ENCODE assay signal across 20 cellular contexts in the genomic region with DNA sequence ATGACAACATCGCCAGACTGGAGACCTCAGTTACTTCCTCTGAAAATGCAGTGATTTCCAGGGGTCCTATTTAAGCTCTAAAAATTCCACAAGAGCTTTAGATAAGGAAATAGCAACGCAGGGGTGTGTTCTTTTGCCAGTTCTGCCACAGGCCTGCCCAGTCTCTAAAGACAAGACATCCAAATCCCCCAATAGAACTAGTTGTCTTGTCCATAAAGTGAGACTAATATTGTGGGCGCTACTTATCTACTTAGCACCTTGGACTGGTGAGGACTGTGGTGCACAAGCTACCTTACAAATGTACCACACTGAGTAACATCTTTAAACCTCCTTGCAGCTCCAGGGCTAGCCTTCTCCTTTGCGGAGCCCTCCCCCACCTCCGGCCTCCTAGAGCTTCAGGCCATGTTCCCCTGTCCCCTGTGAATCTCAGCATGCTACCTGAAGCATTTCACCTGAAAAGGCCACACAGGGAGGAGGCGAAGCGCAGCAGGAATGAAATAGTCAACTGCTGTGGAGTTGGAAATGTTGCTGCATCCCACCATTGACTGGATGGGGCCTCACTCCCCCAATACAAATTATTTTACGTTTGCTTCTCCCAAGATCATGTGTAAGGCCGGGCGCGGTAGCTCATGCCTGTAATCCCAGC. TPM values are rescaled to one million over a fixed set of nuclear protein-coding genes. Genes with fewer than 3 reads are reported as not detected.
DNase-seq lines count a peak whose midpoint lies in the region; ATAC-seq, FAIRE-seq and TF ChIP-seq lines count a peak whose summit lies in the region.
"Had no signal": no experiment of that assay in that cellular context is flagged by ENCODE, and none has a peak within 500 bp of the region (broad histone marks: within the 10 kb centered on the region; RNA-seq: fewer than 3 reads in every experiment).

No MANE protein-coding gene starts in this region.

- H3K4me2 ChIP-seq in GM23338 (peak overlapping the region; percentile 98), H1 (ENCODE audit: insufficient read depth in 1 of 2, low read depth in 2 of 2, low read length in 2 of 2) (peak overlapping the region; percentile 85 to 86)
- H3K4me2 ChIP-seq: A549, SK-N-SH had no signal

- H2BK12ac ChIP-seq in H1 (ENCODE audit: low read depth, low read length): peak overlapping the region; percentile 89

- peaks cover 3% of the 10 kb centered on the region for H3K79me1 ChIP-seq in H1 (ENCODE audit: low read depth, low read length)

- H4K8ac ChIP-seq in H1 (ENCODE audit: extremely low read depth, insufficient read depth, low read length): no peak overlapping the region

- H3K18ac ChIP-seq in H1 (ENCODE audit: extremely low read depth, low read length): peak overlapping the region; percentile 99

- POLR2A ChIA-PET in H1 (lab: Charles Lee; ENCODE audit: partially characterized antibody): interaction anchor here (0.6 to 11.9 kb wide), 30 partner anchors 9 to 419 kb away, joined by 3 to 213 read pairs (median 4); a partner anchor contains a TSS

- H3K4me3 ChIP-seq in GM23338 (peak overlapping the region; percentile 89), H1 (ENCODE audit: extremely low read depth in 1 of 4, insufficient read depth in 2 of 4, low read depth in 3 of 4, low read length in 4 of 4) (peak overlapping the region; percentile 33 to 97 (median 64); a peak in 7 of 8 replicates), tibial nerve (no peak overlapping the region)
- H3K4me3 ChIP-seq: A549 had no signal

- peak overlapping the region; percentile 9 for H4K91ac ChIP-seq in H1 (replicated peaks; ENCODE audit: insufficient read length, low read length)

- H3K14ac ChIP-seq in H1 (ENCODE audit: insufficient read length): no peak overlapping the region

- H3K36me3 Mint-ChIP-seq in GM23338 (ENCODE audit: low read depth) (peaks cover 33% of the 10 kb centered on the region), progenitor cell of endocrine pancreas (ENCODE audit: insufficient read depth) (no peaks in the 10 kb centered on the region)
- no peaks in the 10 kb centered on the region for H3K36me3 Mint-ChIP-seq in stimulated activated memory B cell treated with anti-CD40 and anti-IgM and Interleukin-4, amounts not matched to agents 10 μg/mL and 1 μg/mL and 100 μg/mL, for 72 hours

- CTCF ChIA-PET in H1 (lab: Charles Lee; ENCODE audit: partially characterized antibody): interaction anchor here (0.7 to 4.7 kb wide), 11 partner anchors 17 to 1065 kb away, joined by 3 to 26 read pairs (median 4); no protein-coding TSS in a partner anchor

- peaks cover 34% of the 10 kb centered on the region for H3F3A ChIP-seq in GM23338 (replicated peaks; ENCODE audit: low read depth)

- H3K4ac ChIP-seq in H1 (replicated peaks; ENCODE audit: insufficient read length, low read depth, low read length): peak overlapping the region; percentile 1

- H3K79me2 ChIP-seq in GM23338 (replicated peaks; ENCODE audit: insufficient read depth) (peaks cover 33% of the 10 kb centered on the region), H1 (ENCODE audit: control insufficient read depth in 1 of 2, insufficient read depth in 2 of 2, low read length in 2 of 2) (peaks cover 14 to 32% of the 10 kb centered on the region in 2 experiments)

- peak overlapping the region; percentile 13 for H4K5ac ChIP-seq in H1 (ENCODE audit: insufficient read length, low read depth, low read length)

- TF ChIP-seq CTCF in GM23338 (conservative IDR thresholded peaks at IDR 0.05; ENCODE audit: low read depth in 2 of 2) (no peak), H1 (IDR thresholded peaks at IDR 0.05; ENCODE audit: control extremely low read depth in 1 of 3, insufficient read depth in 1 of 3, low read depth in 1 of 3, low read length in 3 of 3) (no peak), progenitor cell of endocrine pancreas (IDR thresholded peaks at IDR 0.05; ENCODE audit: unreplicated experiment) (no peak), tibial nerve (IDR thresholded peaks at IDR 0.05) (no peak)

- peaks cover 15% of the 10 kb centered on the region; the same call in 1 of the 2 replicates for H4K20me1 ChIP-seq in GM23338 (replicated peaks; ENCODE audit: insufficient read depth)
- peaks cover 5% of the 10 kb centered on the region in 2 experiments for H4K20me1 ChIP-seq in H1 (replicated peaks in 1 of 2; ENCODE audit: control insufficient read depth in 1 of 2, insufficient read depth in 2 of 2, low read length in 2 of 2)

- 0% methylated on average over 11 of the region's 11 CpGs; no CpG with 5 or more reads in 1 of the 2 experiments for WGBS in H1 (ENCODE audit: extremely low coverage in 1 of 2, insufficient coverage in 1 of 2, insufficient read length in 1 of 2, insufficient replicate concordance in 2 of 2, low coverage in 1 of 2, low lambda C conversion rate in 2 of 2, missing lambda C conversion rate in 1 of 2), 2 experiments
- whole genome bisulfite sequencing in tibial nerve, 2 donors: 79 to 86% methylated on average over 11 of the region's 11 CpGs

- peak overlapping the region; percentile 37 for H2BK20ac ChIP-seq in H1 (ENCODE audit: low read length)

- H2AK5ac ChIP-seq in H1 (ENCODE audit: low read depth, low read length): peak overlapping the region; percentile 94

- H3K9me2 ChIP-seq in GM23338 (ENCODE audit: insufficient read depth): no peaks in the 10 kb centered on the region
- H3K9me2 ChIP-seq: SK-N-SH had no signal

- H3K4me3 Mint-ChIP-seq in GM23338 (peak overlapping the region; percentile 92), progenitor cell of endocrine pancreas (ENCODE audit: low read depth) (peak overlapping the region; percentile 21)
- no peak overlapping the region for H3K4me3 Mint-ChIP-seq in stimulated activated memory B cell treated with anti-CD40 and anti-IgM and Interleukin-4, amounts not matched to agents 10 μg/mL and 1 μg/mL and 100 μg/mL, for 72 hours
- H3K4me3 Mint-ChIP-seq: CD4-positive, alpha-beta T cell had no signal

- TF ChIP-seq EP300 in H1 (IDR thresholded peaks at IDR 0.05; ENCODE audit: borderline replicate concordance in 1 of 2, low read depth in 2 of 2, low read length in 2 of 2) (peak in 1 of 2 experiments; percentile 11; a peak in 1 of 3 replicates), tibial nerve (IDR thresholded peaks at IDR 0.05) (no peak)

- peaks cover 10% of the 10 kb centered on the region for H3K27me3 Mint-ChIP-seq in GM23338 (ENCODE audit: insufficient read depth, low read depth, poor library complexity)
- H3K27me3 Mint-ChIP-seq in progenitor cell of endocrine pancreas: peaks cover 43% of the 10 kb centered on the region
- H3K27me3 Mint-ChIP-seq in stimulated activated memory B cell treated with anti-CD40 and anti-IgM and Interleukin-4, amounts not matched to agents 10 μg/mL and 1 μg/mL and 100 μg/mL, for 72 hours: peaks cover 22% of the 10 kb centered on the region

- TF ChIP-seq RAD21 in H1 (IDR thresholded peaks at IDR 0.05 in 1 of 2, conservative IDR thresholded peaks at IDR 0.05 in 1 of 2; ENCODE audit: low read depth in 2 of 2, low read length in 2 of 2): no peak

- peaks cover 21% of the 10 kb centered on the region for H3K36me3 ChIP-seq in GM23338 (ENCODE audit: insufficient read depth)
- peaks cover 6 to 22% (median 15%) of the 10 kb centered on the region in 4 experiments; a peak in 7 of 8 replicates for H3K36me3 ChIP-seq in H1 (ENCODE audit: control insufficient read depth in 2 of 4, insufficient read depth in 4 of 4, low read length in 3 of 4)
- H3K36me3 ChIP-seq in tibial nerve: no peaks in the 10 kb centered on the region

- peak; percentile 11 to 56; a peak in 2 of 3 replicates for TF ChIP-seq POLR2A in H1 (IDR thresholded peaks at IDR 0.05; ENCODE audit: control extremely low read depth in 1 of 2, low read depth in 2 of 2, low read length in 2 of 2)
- TF ChIP-seq POLR2A in tibial nerve (IDR thresholded peaks at IDR 0.05): no peak

- peak overlapping the region; percentile 100 for H3K27ac Mint-ChIP-seq in GM23338
- H3K27ac Mint-ChIP-seq in progenitor cell of endocrine pancreas: no peak overlapping the region
- no peak overlapping the region for H3K27ac Mint-ChIP-seq in stimulated activated memory B cell treated with anti-CD40 and anti-IgM and Interleukin-4, amounts not matched to agents 10 μg/mL and 1 μg/mL and 100 μg/mL, for 72 hours
- H3K27ac Mint-ChIP-seq: CD4-positive, alpha-beta T cell had no signal

- H2AFZ ChIP-seq in GM23338 (no peak overlapping the region), H1 (ENCODE audit: low read length) (no peak overlapping the region)

- peaks cover 33% of the 10 kb centered on the region for H3K4me1 ChIP-seq in GM23338 (ENCODE audit: insufficient read depth)
- H3K4me1 ChIP-seq in H1 (replicated peaks in 1 of 4; ENCODE audit: control insufficient read depth in 3 of 4, insufficient read depth in 4 of 4, low read length in 3 of 4): peaks cover 16 to 34% (median 18%) of the 10 kb centered on the region in 4 experiments; a peak in 6 of 7 replicates
- H3K4me1 ChIP-seq in tibial nerve: peaks cover 0 to 20% (median 0%) of the 10 kb centered on the region in 4 donors
- H3K4me1 ChIP-seq: A549 had no signal

- H3K9me3 Mint-ChIP-seq in GM23338 (peaks cover 10% of the 10 kb centered on the region; the same call in 2 of the 3 replicates), progenitor cell of endocrine pancreas (ENCODE audit: low read depth) (no peaks in the 10 kb centered on the region)
- no peaks in the 10 kb centered on the region for H3K9me3 Mint-ChIP-seq in stimulated activated memory B cell treated with anti-CD40 and anti-IgM and Interleukin-4, amounts not matched to agents 10 μg/mL and 1 μg/mL and 100 μg/mL, for 72 hours
- H3K9me3 Mint-ChIP-seq: CD4-positive, alpha-beta T cell had no signal

- H3K9me3 ChIP-seq in H1 (ENCODE audit: insufficient read depth in 2 of 2, low read depth in 1 of 2, low read length in 1 of 2) (no peaks in the 10 kb centered on the region), tibial nerve (no peaks in the 10 kb centered on the region)
- H3K9me3 ChIP-seq: A549, SK-N-SH had no signal

- H3K23me2 ChIP-seq in H1 (ENCODE audit: low read depth, low read length): peaks cover 24% of the 10 kb centered on the region

- peak; percentile 89 for FAIRE-seq in H1 (lab: Jason Lieb, UNC)
- FAIRE-seq: A549, GM12892, GM18507 had no signal

- peak overlapping the region in 1 of 4 experiments; percentile 74; a peak in 2 of 7 replicates for H3K9ac ChIP-seq in H1 (replicated peaks in 1 of 4; ENCODE audit: extremely low read depth in 1 of 4, low read depth in 3 of 4, low read length in 3 of 4)
- H3K9ac ChIP-seq: SK-N-SH had no signal

- H3K4me1 Mint-ChIP-seq in GM23338 (peaks cover 56% of the 10 kb centered on the region), progenitor cell of endocrine pancreas (ENCODE audit: low read depth) (peaks cover 49% of the 10 kb centered on the region)
- no peaks in the 10 kb centered on the region for H3K4me1 Mint-ChIP-seq in stimulated activated memory B cell treated with anti-CD40 and anti-IgM and Interleukin-4, amounts not matched to agents 10 μg/mL and 1 μg/mL and 100 μg/mL, for 72 hours

- peak overlapping the region; percentile 99 for H3K27ac ChIP-seq in GM23338 (ENCODE audit: low read depth)
- H3K27ac ChIP-seq in H1 (ENCODE audit: low read depth, low read length): peak overlapping the region; percentile 75
- no peak overlapping the region for H3K27ac ChIP-seq in tibial nerve
- H3K27ac ChIP-seq: A549 had no signal

- ATAC-seq in GM23338 (peak; percentile 21), GM18861 (IDR thresholded peaks at IDR 0.05; ENCODE audit: unreplicated experiment) (no peak)
- ATAC-seq in stimulated activated memory B cell treated with anti-CD40 and anti-IgM and Interleukin-4, amounts not matched to agents 10 μg/mL and 1 μg/mL and 100 μg/mL, for 72 hours: no peak
- ATAC-seq: A549 had no signal

- no peak overlapping the region; the same call in 1 of the 2 replicates for H2BK15ac ChIP-seq in H1 (ENCODE audit: low read length)

- peak overlapping the region; percentile 49 for H3K56ac ChIP-seq in H1 (replicated peaks; ENCODE audit: insufficient read length, low read depth, low read length)

- peak; percentile 76 for DNase-seq in GM23338 (ENCODE audit: low spot score)
- DNase-seq in H1 (ENCODE audit: low read depth in 1 of 2, low spot score in 2 of 2): peak in 1 of 2 experiments; percentile 70
- DNase-seq in iPS-NIHi7 (ENCODE audit: extremely low spot score): peak; percentile 49
- DNase-seq in progenitor cell of endocrine pancreas (ENCODE audit: low spot score, unreplicated experiment): no peak
- no peak for DNase-seq in tibial nerve (ENCODE audit: low spot score in 2 of 2)
- DNase-seq: CD4-positive, alpha-beta T cell; EL; KG1; NCI-H1105 treated with DMSO at 0.1 percent for 48 hours; NCI-H1694; OCI-M1; SHP77; SK-N-SH had no signal

- peak overlapping the region; percentile 99 for H2BK5ac ChIP-seq in H1 (ENCODE audit: low read depth, low read length)

- H3K27me3 ChIP-seq in GM23338 (ENCODE audit: insufficient read depth) (no peaks in the 10 kb centered on the region), H1 (replicated peaks in 1 of 4; ENCODE audit: control insufficient read depth in 3 of 4, extremely low read depth in 1 of 4, insufficient read depth in 3 of 4, low read length in 3 of 4) (no peaks in the 10 kb centered on the region; a peak in 2 of 7 replicates), tibial nerve (peaks cover 0 to 51% of the 10 kb centered on the region in 2 donors)

- peak overlapping the region; percentile 31 for H2BK120ac ChIP-seq in H1 (replicated peaks; ENCODE audit: low read depth, low read length)

- H3K23ac ChIP-seq in H1 (ENCODE audit: insufficient read length): no peak overlapping the region

RNA-seq across cellular contexts. Expression of a gene that starts 9.6 kb away (rescaled TPM):
- 5.5 and 7.1 TPM in 2 replicates for total RNA-seq in GM23338 (2014; rRNA removed; shearing (Covaris generic))
- 4.0 and 6.5 TPM in 2 replicates for polyA plus RNA-seq in GM23338 (2016; fragmentation: Nextera tagmentation; extraction: Ambion mirVana)
- 6.4 and 7.3 TPM in 2 replicates for total RNA-seq in H1 (2021; fragmentation: NEBNext Ultra II Directional; extraction: Animal tissue kit (Norgen Biotek cat#: 25700))
- polyA plus RNA-seq in H1 (2011; rRNA removed): 1.2 and 1.4 TPM in 2 replicates
- polyA plus RNA-seq in H1 (2011; cell fraction: cytosol; rRNA removed): 2.8 TPM
- polyA plus RNA-seq in H1 (2011; cell fraction: nucleus; rRNA removed): 2.9 TPM
- 2.8 to 3.4 TPM (median 3.1 TPM) in 4 replicates for polyA plus RNA-seq in H1 (2012, experiment 1 of 2)
- 0.24 TPM for polyA plus RNA-seq in H1 (2012, experiment 2 of 2)
- 3.9 TPM for polyA plus RNA-seq in H1 (2013, experiment 1 of 2)
- 3.5 TPM for polyA plus RNA-seq in H1 (2013, experiment 2 of 2)
- 3.5 and 4.9 TPM in 2 replicates for polyA minus RNA-seq in H1 (2011; rRNA and poly(A)+ RNA removed)
- polyA minus RNA-seq in H1 (2011; cell fraction: cytosol; rRNA and poly(A)+ RNA removed): 1.9 TPM
- polyA minus RNA-seq in H1 (2011; cell fraction: nucleus; rRNA and poly(A)+ RNA removed): 7.9 TPM
- not detected in 2 replicates for total RNA-seq in progenitor cell of endocrine pancreas
- 1 to 10 TPM in 1 of 4 donors, under 1 TPM in 2, not detected in 1; 0.59 to 1.5 (median 0.60) TPM for total RNA-seq in tibial nerve
- total RNA-seq: NCI-H460 had no signal
- polyA plus RNA-seq: A549 had no signal

RNA-seq across cellular contexts. Expression of a gene that starts 36.6 kb away (rescaled TPM):
- not detected in 2 replicates for total RNA-seq in GM23338 (2014; rRNA removed; shearing (Covaris generic))
- polyA plus RNA-seq in GM23338 (2016; fragmentation: Nextera tagmentation; extraction: Ambion mirVana): 0.18 TPM in 1 of 2 replicates, not detected in the other
- total RNA-seq in H1 (2021; fragmentation: NEBNext Ultra II Directional; extraction: Animal tissue kit (Norgen Biotek cat#: 25700)): 0.17 TPM in 1 of 2 replicates, not detected in the other
- polyA plus RNA-seq in H1 (2011; rRNA removed): 0.06 and 0.08 TPM in 2 replicates
- polyA plus RNA-seq in H1 (2011; cell fraction: cytosol; rRNA removed): 0.12 TPM
- polyA plus RNA-seq in H1 (2011; cell fraction: nucleus; rRNA removed): not detected
- polyA plus RNA-seq in H1 (2012, experiment 1 of 2): 0.16 to 0.32 TPM (median 0.16 TPM) in 3 of 4 replicates, not detected in the other
- not detected for polyA plus RNA-seq in H1 (2012, experiment 2 of 2)
- polyA plus RNA-seq in H1 (2013, experiment 1 of 2): 0.08 TPM
- 0.11 TPM for polyA plus RNA-seq in H1 (2013, experiment 2 of 2)
- not detected in 2 replicates for polyA minus RNA-seq in H1 (2011; rRNA and poly(A)+ RNA removed)
- not detected for polyA minus RNA-seq in H1 (2011; cell fraction: cytosol; rRNA and poly(A)+ RNA removed)
- not detected for polyA minus RNA-seq in H1 (2011; cell fraction: nucleus; rRNA and poly(A)+ RNA removed)
- not detected in 2 replicates for total RNA-seq in progenitor cell of endocrine pancreas
- under 1 TPM in 1 of 4 donors, not detected in 3; 0.22 TPM for total RNA-seq in tibial nerve
- total RNA-seq: CD4-positive, alpha-beta T cell; NCI-H460 had no signal
- polyA plus RNA-seq: A549, BJ, SK-N-SH had no signal

Comparison
In these comparisons a context has a peak if more than half of its experiments do, and no peak if none do; other contexts are left out.
1. DNase-seq: peak in GM23338 (single experiment) and iPS-NIHi7 (single experiment); none in progenitor cell of endocrine pancreas (single experiment) and tibial nerve (0 of 2).
2. H3K27ac ChIP-seq: peak in GM23338 (single experiment) and H1 (single experiment); none in tibial nerve (0 of 4).
3. H3K4me3 ChIP-seq: peak in GM23338 (single experiment) and H1 (4 of 4); none in tibial nerve (0 of 4).
4. POLR2A ChIP-seq: peak in H1 (2 of 2); none in tibial nerve (0 of 2).